ENCODE assay signal across 15 cellular contexts in the genomic region with DNA sequence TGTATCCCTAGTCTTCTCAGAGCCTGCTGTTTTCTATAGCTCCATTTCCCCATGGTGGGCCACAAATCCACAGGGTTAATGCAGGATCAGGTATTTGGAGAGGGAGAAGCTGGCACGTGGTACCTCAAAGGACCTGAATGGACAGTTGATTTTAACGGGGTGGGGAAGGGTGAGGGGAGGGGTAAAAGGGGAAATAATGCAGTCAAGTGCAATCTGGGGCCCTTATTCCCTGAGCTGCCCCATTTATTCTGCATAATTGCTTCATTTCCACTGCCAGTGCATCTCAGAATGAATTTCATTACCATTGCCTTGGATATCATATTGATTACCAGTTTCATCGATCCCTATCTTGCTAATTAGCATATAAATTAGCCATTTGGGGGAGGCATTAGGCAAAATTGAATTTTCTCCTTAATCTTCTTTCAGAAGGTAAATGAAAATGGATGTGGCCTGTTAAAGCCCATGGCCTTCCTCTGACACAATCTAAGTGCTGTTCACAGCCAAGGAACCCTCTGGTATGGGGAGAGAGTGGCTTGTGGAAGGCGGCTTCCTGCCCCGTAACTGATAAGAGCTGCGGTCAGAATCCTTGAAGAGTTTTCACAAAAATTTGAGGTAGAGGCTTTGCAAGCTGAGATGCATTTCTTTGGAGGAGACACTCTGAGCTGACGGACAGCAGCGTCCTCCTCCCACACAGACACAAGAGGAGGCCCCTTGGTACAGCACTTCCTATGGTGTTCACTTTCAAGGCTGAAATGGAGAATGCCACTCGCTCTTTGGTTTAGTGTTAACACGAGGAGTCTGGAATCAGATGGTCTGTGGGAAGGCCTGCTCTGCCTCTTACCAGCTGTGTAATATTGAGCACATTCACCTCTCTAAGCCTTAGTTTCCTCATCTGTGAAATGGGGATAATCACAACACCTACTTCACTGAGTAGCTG. TPM values are rescaled to one million over a fixed set of nuclear protein-coding genes. Genes with fewer than 3 reads are reported as not detected.
DNase-seq lines count a peak whose midpoint lies in the region; ATAC-seq lines count a peak whose summit lies in the region.
"Had no signal": no experiment of that assay in that cellular context is flagged by ENCODE, and none has a peak within 500 bp of the region (broad histone marks: within the 10 kb centered on the region; RNA-seq: fewer than 3 reads in every experiment).

No MANE protein-coding gene starts in this region.

- H2BK5ac ChIP-seq in mesendoderm (ENCODE audit: low read length) = peak overlapping the region; percentile 13

- no peak overlapping the region for H2BK120ac ChIP-seq in mesendoderm (ENCODE audit: low read depth, low read length)

- H3K4me2 ChIP-seq in mesendoderm (ENCODE audit: low read length) = no peak overlapping the region

- H3K18ac ChIP-seq in mesendoderm (ENCODE audit: low read length) = no peak overlapping the region

- H3K27me3 ChIP-seq in mesendoderm (ENCODE audit: insufficient read depth, low read length, poor library complexity) = no peaks in the 10 kb centered on the region
- H3K27me3 ChIP-seq: foreskin keratinocyte, SJCRH30 had no signal

- H3K23ac ChIP-seq in mesendoderm (ENCODE audit: low read length) = no peak overlapping the region

- ATAC-seq in GM19324 (IDR thresholded peaks at IDR 0.05; ENCODE audit: low FRiP score, unreplicated experiment) (no peak), HG02798 (IDR thresholded peaks at IDR 0.05; ENCODE audit: poor library complexity, unreplicated experiment) (no peak)
- ATAC-seq: foreskin keratinocyte had no signal

- no peaks in the 10 kb centered on the region for H3K79me2 ChIP-seq in mesendoderm (ENCODE audit: control insufficient read depth, insufficient read depth, low read length)

- no peak overlapping the region for H2AK5ac ChIP-seq in mesendoderm (ENCODE audit: low read length)

- no peak overlapping the region for H4K5ac ChIP-seq in mesendoderm (ENCODE audit: low read length)

- DNase-seq in SKM-1 treated with dmso at 0.1 percent for 144 hours (lab: John Stamatoyannopoulos, UW; ENCODE audit: unreplicated experiment) (peak; percentile 63), SKM-1 (lab: John Stamatoyannopoulos, UW; ENCODE audit: unreplicated experiment) (no peak), MV-4-11 (lab: John Stamatoyannopoulos, UW) (peak; percentile 41), amniotic epithelial cell (ENCODE audit: low read depth) (peak; percentile 94), mesendoderm (peak; percentile 66), NOMO-1 treated with dmso at 0.1 percent for 144 hours (lab: John Stamatoyannopoulos, UW; ENCODE audit: unreplicated experiment) (no peak)
- DNase-seq: activated CD8-positive, alpha-beta memory T cell treated with anti-CD3 and anti-CD28 coated beads for 24 hours; amygdala; endodermal cell; foreskin keratinocyte; naive thymus-derived CD8-positive, alpha-beta T cell; NCI-H446; SJCRH30 had no signal

- no peaks in the 10 kb centered on the region for H3K36me3 ChIP-seq in mesendoderm (ENCODE audit: control insufficient read depth, insufficient read depth, low read length)
- H3K36me3 ChIP-seq: SJCRH30 had no signal

- no peak overlapping the region for H3K4me3 ChIP-seq in mesendoderm (ENCODE audit: low read length)
- H3K4me3 ChIP-seq: SJCRH30 had no signal

- H3K27ac ChIP-seq in mesendoderm (ENCODE audit: low read depth, low read length) = no peak overlapping the region
- H3K27ac ChIP-seq: foreskin keratinocyte, SJCRH30 had no signal

- H4K8ac ChIP-seq in mesendoderm (ENCODE audit: low read depth, low read length) = no peak overlapping the region

- H3K79me1 ChIP-seq in mesendoderm (ENCODE audit: low read length) = no peaks in the 10 kb centered on the region

- no CpG with 5 or more reads among the region's 10 CpGs for WGBS in mesendoderm (ENCODE audit: extremely low coverage, insufficient coverage, low lambda C conversion rate)

- H3K9ac ChIP-seq in mesendoderm (ENCODE audit: low read length) = no peak overlapping the region

- no peak overlapping the region for H3K4ac ChIP-seq in mesendoderm (ENCODE audit: low read depth, low read length)

- H3K4me1 ChIP-seq in mesendoderm (ENCODE audit: control insufficient read depth, low read depth, low read length) = peaks cover 6% of the 10 kb centered on the region
- H3K4me1 ChIP-seq: SJCRH30 had no signal

- H2BK15ac ChIP-seq in mesendoderm (replicated peaks; ENCODE audit: low read depth) = no peak overlapping the region

- H3K56ac ChIP-seq in mesendoderm (ENCODE audit: low read length) = peak overlapping the region; percentile 43

RNA-seq across cellular contexts. Expression of a gene that starts 34.4 kb away (rescaled TPM):
- 4.1 TPM for polyA plus RNA-seq in mesendoderm (2013, experiment 1 of 2)
- 4.4 TPM for polyA plus RNA-seq in mesendoderm (2013, experiment 2 of 2)

Comparison
In these comparisons a context has a peak if more than half of its experiments do, and no peak if none do; other contexts are left out.
1. DNase-seq: peak in SKM-1 treated with dmso at 0.1 percent for 144 hours (single experiment), MV-4-11 (single experiment), amniotic epithelial cell (single experiment) and mesendoderm (single experiment); none in SKM-1 (single experiment) and NOMO-1 treated with dmso at 0.1 percent for 144 hours (single experiment).